8 cellular contexts compared by ENCODE assay signal in genomic region chr16:66927012-66927436, GRCh38. TPM values are rescaled to one million over a fixed set of nuclear protein-coding genes. Genes with fewer than 3 reads are reported as not detected.
DNase-seq lines count a peak whose midpoint lies in the region; ATAC-seq lines count a peak whose summit lies in the region.
"Had no signal": no experiment of that assay in that cellular context is flagged by ENCODE, and none has a peak within 500 bp of the region (broad histone marks: within the 10 kb centered on the region; RNA-seq: fewer than 3 reads in every experiment).

No MANE protein-coding gene starts in this region.

- peaks cover 7% of the 10 kb centered on the region for H3K27me3 ChIP-seq in GM23248 (replicated peaks; ENCODE audit: insufficient read depth)
- H3K27me3 ChIP-seq in effector memory CD4-positive, alpha-beta T cell (replicated peaks; ENCODE audit: control insufficient read depth, insufficient read depth, low read length, poor library complexity, severe bottlenecking), result peaks cover 12% of the 10 kb centered on the region

- H3K4me3 Mint-ChIP-seq in stimulated activated naive B cell treated with anti-CD40 and anti-IgM and Interleukin-4, amounts not matched to agents 10 μg/mL and 1 μg/mL and 100 μg/mL, for 72 hours, result no peak overlapping the region
- H3K4me3 Mint-ChIP-seq: stimulated activated naive CD8-positive, alpha-beta T cell treated with anti-CD3 and anti-CD28 coated beads, Interleukin-15, Interleukin-2, amounts not matched to agents 100 ng/mL and 50 ng/mL, for 24 hours had no signal

- no peaks in the 10 kb centered on the region for H3K79me2 ChIP-seq in GM23248 (ENCODE audit: insufficient read depth)

- H3K9me2 ChIP-seq in GM23248 (ENCODE audit: insufficient read depth), result no peaks in the 10 kb centered on the region

- peak overlapping the region; percentile 57 for H3K4me2 ChIP-seq in GM23248 (ENCODE audit: unreplicated experiment)

- no peaks in the 10 kb centered on the region for H3K36me3 ChIP-seq in GM23248 (ENCODE audit: low read depth)
- peaks cover under 1% of the 10 kb centered on the region for H3K36me3 ChIP-seq in effector memory CD4-positive, alpha-beta T cell (ENCODE audit: control insufficient read depth, insufficient read depth, low read length)

- no peaks in the 10 kb centered on the region for H4K20me1 ChIP-seq in GM23248 (ENCODE audit: insufficient read depth)

- H2AFZ ChIP-seq in GM23248, result no peak overlapping the region

- DNase-seq in GM23248, result peak; percentile 94
- peak; percentile 100 for DNase-seq in RPMI7951 (ENCODE audit: low read depth)
- DNase-seq in fibroblast of the conjunctiva (ENCODE audit: low read depth), result peak; percentile 35
- no peak for DNase-seq in stimulated activated naive B cell treated with anti-CD40 and anti-IgM and Interleukin-4, amounts not matched to agents 10 μg/mL and 1 μg/mL and 100 μg/mL, for 72 hours
- DNase-seq in effector memory CD4-positive, alpha-beta T cell, result no peak
- DNase-seq in NCI-H1092 (lab: John Stamatoyannopoulos, UW), result no peak

- H3K4me3 ChIP-seq in GM23248, result no peak overlapping the region
- no peak overlapping the region for H3K4me3 ChIP-seq in effector memory CD4-positive, alpha-beta T cell (ENCODE audit: insufficient read depth, low read depth, low read length, poor library complexity, severe bottlenecking)

- peaks cover 26% of the 10 kb centered on the region for H3K4me1 ChIP-seq in GM23248 (ENCODE audit: insufficient read depth)
- H3K4me1 ChIP-seq in effector memory CD4-positive, alpha-beta T cell (ENCODE audit: control insufficient read depth, insufficient read depth, low read length, poor library complexity, severe bottlenecking), result peaks cover 6% of the 10 kb centered on the region

- WGBS in GM23248 (ENCODE audit: low coverage in 1 of 2, low lambda C conversion rate in 2 of 2, missing lambda C conversion rate in 2 of 2), 2 experiments, result 23 to 28% methylated on average over 2 of the region's 2 CpGs

- H3K27ac ChIP-seq in GM23248, result peak overlapping the region; percentile 74
- no peak overlapping the region for H3K27ac ChIP-seq in effector memory CD4-positive, alpha-beta T cell (ENCODE audit: insufficient read depth, low read length, poor library complexity, severe bottlenecking)

- H3K9me3 ChIP-seq in GM23248 (ENCODE audit: low read depth), result no peaks in the 10 kb centered on the region
- no peaks in the 10 kb centered on the region for H3K9me3 ChIP-seq in effector memory CD4-positive, alpha-beta T cell (ENCODE audit: control insufficient read depth, low read length)

- peaks cover 31 to 48% of the 10 kb centered on the region in 2 donors for H3K4me1 Mint-ChIP-seq in stimulated activated naive B cell treated with anti-CD40 and anti-IgM and Interleukin-4, amounts not matched to agents 10 μg/mL and 1 μg/mL and 100 μg/mL, for 72 hours

- peaks cover 24 to 39% of the 10 kb centered on the region in 2 donors for H3K27me3 Mint-ChIP-seq in stimulated activated naive B cell treated with anti-CD40 and anti-IgM and Interleukin-4, amounts not matched to agents 10 μg/mL and 1 μg/mL and 100 μg/mL, for 72 hours

- H3K36me3 Mint-ChIP-seq in stimulated activated naive B cell treated with anti-CD40 and anti-IgM and Interleukin-4, amounts not matched to agents 10 μg/mL and 1 μg/mL and 100 μg/mL, for 72 hours, result peaks cover 5 to 19% of the 10 kb centered on the region in 2 donors

- ATAC-seq in stimulated activated naive B cell treated with anti-CD40 and anti-IgM and Interleukin-4, amounts not matched to agents 10 μg/mL and 1 μg/mL and 100 μg/mL, for 72 hours (replicated peaks), result peak in 1 of 2 donors; percentile 30
- no peak for ATAC-seq in GM21360 (IDR thresholded peaks at IDR 0.05; ENCODE audit: unreplicated experiment)

- H3F3A ChIP-seq in GM23248 (ENCODE audit: insufficient read depth), result peaks cover 30% of the 10 kb centered on the region

- peak overlapping the region; percentile 73 for H3K27ac Mint-ChIP-seq in stimulated activated naive B cell treated with anti-CD40 and anti-IgM and Interleukin-4, amounts not matched to agents 10 μg/mL and 1 μg/mL and 100 μg/mL, for 72 hours
- H3K27ac Mint-ChIP-seq: stimulated activated naive CD8-positive, alpha-beta T cell treated with anti-CD3 and anti-CD28 coated beads, Interleukin-15, Interleukin-2, amounts not matched to agents 100 ng/mL and 50 ng/mL, for 24 hours had no signal

- H3K9ac ChIP-seq in GM23248, result peak overlapping the region; percentile 62

- in situ Hi-C loops in GM23248 (cut with MboI), result no loop called here

- no peaks in the 10 kb centered on the region for H3K9me3 Mint-ChIP-seq in stimulated activated naive B cell treated with anti-CD40 and anti-IgM and Interleukin-4, amounts not matched to agents 10 μg/mL and 1 μg/mL and 100 μg/mL, for 72 hours
- H3K9me3 Mint-ChIP-seq: stimulated activated naive CD8-positive, alpha-beta T cell treated with anti-CD3 and anti-CD28 coated beads, Interleukin-15, Interleukin-2, amounts not matched to agents 100 ng/mL and 50 ng/mL, for 24 hours had no signal

RNA-seq across cellular contexts. Expression of gene RRAD, which starts 1.7 kb away (rescaled TPM):
- total RNA-seq in GM23248 (2014; rRNA removed; shearing (Covaris generic)), result 0.22 and 1.1 TPM in 2 replicates
- polyA plus RNA-seq in GM23248 (2016; fragmentation: Nextera tagmentation; extraction: Ambion mirVana), result 0.70 and 0.76 TPM in 2 replicates
- total RNA-seq in RPMI7951 (2014; rRNA removed; shearing (Covaris generic)), result 3.4 and 5.1 TPM in 2 replicates

RNA-seq across cellular contexts. Expression of gene CIAO2B, which starts 7.2 kb away (rescaled TPM):
- 76.1 and 111 TPM in 2 replicates for total RNA-seq in GM23248 (2014; rRNA removed; shearing (Covaris generic))
- 173 and 182 TPM in 2 replicates for polyA plus RNA-seq in GM23248 (2016; fragmentation: Nextera tagmentation; extraction: Ambion mirVana)
- total RNA-seq in RPMI7951 (2014; rRNA removed; shearing (Covaris generic)), result 254 and 336 TPM in 2 replicates

RNA-seq across cellular contexts. Expression of gene CES2, which starts 8.3 kb away (rescaled TPM):
- 32.3 and 46.8 TPM in 2 replicates for total RNA-seq in GM23248 (2014; rRNA removed; shearing (Covaris generic))
- polyA plus RNA-seq in GM23248 (2016; fragmentation: Nextera tagmentation; extraction: Ambion mirVana), result 33.9 and 37.6 TPM in 2 replicates
- total RNA-seq in RPMI7951 (2014; rRNA removed; shearing (Covaris generic)), result 19.2 and 21.3 TPM in 2 replicates

RNA-seq across cellular contexts. Expression of gene CDH16, which starts 8.3 kb away (rescaled TPM):
- not detected in 2 replicates for total RNA-seq in GM23248 (2014; rRNA removed; shearing (Covaris generic))
- polyA plus RNA-seq in GM23248 (2016; fragmentation: Nextera tagmentation; extraction: Ambion mirVana), result not detected in 2 replicates
- total RNA-seq in RPMI7951 (2014; rRNA removed; shearing (Covaris generic)), result not detected in 2 replicates

RNA-seq across cellular contexts. Expression of gene CES3, which starts 34.0 kb away (rescaled TPM):
- not detected in 2 replicates for total RNA-seq in GM23248 (2014; rRNA removed; shearing (Covaris generic))
- not detected in 2 replicates for polyA plus RNA-seq in GM23248 (2016; fragmentation: Nextera tagmentation; extraction: Ambion mirVana)
- 0.10 TPM in 1 of 2 replicates, not detected in the other for total RNA-seq in RPMI7951 (2014; rRNA removed; shearing (Covaris generic))

Comparison
In these comparisons a context has a peak if more than half of its experiments do, and no peak if none do; other contexts are left out.
1. DNase-seq: peak in GM23248 (single experiment), RPMI7951 (single experiment) and fibroblast of the conjunctiva (single experiment); none in stimulated activated naive B cell treated with anti-CD40 and anti-IgM and Interleukin-4, amounts not matched to agents 10 μg/mL and 1 μg/mL and 100 μg/mL, for 72 hours (single experiment), effector memory CD4-positive, alpha-beta T cell (0 of 3) and NCI-H1092 (single experiment).